In the genomic region with DNA sequence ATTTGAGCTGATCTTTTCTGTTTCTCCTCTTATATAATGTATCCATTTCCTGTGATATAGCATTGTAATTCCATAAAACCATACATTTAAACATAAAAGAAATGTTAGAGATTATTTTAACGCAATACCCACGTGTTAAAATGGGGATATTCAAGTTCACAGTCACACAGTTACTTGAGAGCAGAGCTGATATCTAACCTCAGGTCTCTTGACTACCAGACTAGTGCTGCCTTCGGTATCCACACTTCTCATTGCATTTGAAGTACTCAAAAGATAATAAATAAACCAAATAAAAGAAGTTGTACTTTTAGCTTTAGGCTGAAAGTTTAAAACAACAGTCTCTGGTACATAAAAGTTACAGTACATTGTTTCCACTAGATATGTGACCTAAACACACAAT, we compare ENCODE assay signal across 1 cellular context.
TF ChIP-seq lines count a peak whose summit lies in the region.

No MANE protein-coding gene starts in this region.

TF ChIP-seq in GM12878, 131 proteins besides CTCF, POLR2A, EP300 and RAD21:
- TF ChIP-seq SRF (IDR thresholded peaks at IDR 0.05; ENCODE audit: low read depth in 2 of 2, low read length in 2 of 2) (no peak), IKZF1 (conservative IDR thresholded peaks at IDR 0.05) (no peak), RUNX3 (IDR thresholded peaks at IDR 0.05; ENCODE audit: low read length) (no peak), ASH2L (IDR thresholded peaks at IDR 0.05; ENCODE audit: borderline replicate concordance, low read depth) (no peak), TBL1XR1 (IDR thresholded peaks at IDR 0.05; ENCODE audit: low read depth, low read length) (no peak), NR2C1 (IDR thresholded peaks at IDR 0.05) (no peak), MXI1 (IDR thresholded peaks at IDR 0.05; ENCODE audit: low read depth, low read length) (no peak), MTA3 (IDR thresholded peaks at IDR 0.05; ENCODE audit: borderline replicate concordance, low read length) (no peak; the same call in 1 of the 2 replicates)
- TF ChIP-seq, protein P1, sequence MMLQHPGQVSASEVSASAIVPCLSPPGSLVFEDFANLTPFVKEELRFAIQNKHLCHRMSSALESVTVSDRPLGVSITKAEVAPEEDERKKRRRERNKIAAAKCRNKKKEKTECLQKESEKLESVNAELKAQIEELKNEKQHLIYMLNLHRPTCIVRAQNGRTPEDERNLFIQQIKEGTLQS (IDR thresholded peaks at IDR 0.05; ENCODE audit: borderline replicate concordance, extremely low read depth, low read depth, low read length): no peak
